In genomic region chr11:96306933-96307747, GRCh38 we compare ENCODE assay signal across 7 cellular contexts. TPM values are rescaled to one million over a fixed set of nuclear protein-coding genes. Genes with fewer than 3 reads are reported as not detected.
DNase-seq lines count a peak whose midpoint lies in the region; ATAC-seq and TF ChIP-seq lines count a peak whose summit lies in the region.

No MANE protein-coding gene starts in this region.

- peak overlapping the region; percentile 69 to 86 (median 80) for H3K27ac ChIP-seq in sigmoid colon

- no peaks in the 10 kb centered on the region for H3K27me3 ChIP-seq in sigmoid colon

- no peaks in the 10 kb centered on the region for H3K36me3 ChIP-seq in sigmoid colon

- intact Hi-C loops in sigmoid colon (cut with DNase I), result loop anchor here (5.0 kb wide), 1 partner anchor 65 kb away; no protein-coding TSS in a partner anchor

- peak overlapping the region; percentile 4 to 35 (median 28) for H3K4me3 ChIP-seq in sigmoid colon

- TF ChIP-seq EP300 in sigmoid colon (IDR thresholded peaks at IDR 0.05), result no peak

- peaks cover 0 to 60% (median 52%) of the 10 kb centered on the region in 4 donors for H3K4me1 ChIP-seq in sigmoid colon

- TF ChIP-seq POLR2A in sigmoid colon (IDR thresholded peaks at IDR 0.05), result no peak

- ATAC-seq in HG03520 (IDR thresholded peaks at IDR 0.05; ENCODE audit: unreplicated experiment), result no peak

- 6 to 36% methylated on average over 10 of the region's 10 CpGs for WGBS in sigmoid colon, 2 donors

- DNase-seq in H4 (ENCODE audit: low spot score) (peak; percentile 97), NCI-H345 treated with DMSO at 0.1 percent for 48 hours (lab: John Stamatoyannopoulos, UW; ENCODE audit: unreplicated experiment) (peak; percentile 67), brain pericyte (ENCODE audit: low read depth, low spot score) (peak; percentile 93), iPS-NIHi7 (ENCODE audit: extremely low spot score) (peak; percentile 31), sigmoid colon (peak; percentile 90)
- no peak for DNase-seq in stimulated activated CD4-positive, alpha-beta T cell treated with anti-CD3 and anti-CD28 coated beads, Interleukin-15, amount 100 ng/mL, for 24 hours

- no peak for TF ChIP-seq CTCF in sigmoid colon (IDR thresholded peaks at IDR 0.05)

- H3K9me3 ChIP-seq in sigmoid colon, result no peaks in the 10 kb centered on the region

RNA-seq across cellular contexts. Expression of gene MAML2, which starts 35.9 kb away (rescaled TPM):
- 2.3 and 4.3 TPM in 2 replicates for total RNA-seq in H4 (2014; rRNA removed; shearing (Covaris generic))
- 10 to 100 TPM; 11.8 to 20.7 (median 17.9) TPM for total RNA-seq in sigmoid colon
- polyA plus RNA-seq in sigmoid colon, result 1 to 10 TPM; 2.8 to 7.1 (median 4.2) TPM
